ENCODE assay signal across 8 cellular contexts in the genomic region with DNA sequence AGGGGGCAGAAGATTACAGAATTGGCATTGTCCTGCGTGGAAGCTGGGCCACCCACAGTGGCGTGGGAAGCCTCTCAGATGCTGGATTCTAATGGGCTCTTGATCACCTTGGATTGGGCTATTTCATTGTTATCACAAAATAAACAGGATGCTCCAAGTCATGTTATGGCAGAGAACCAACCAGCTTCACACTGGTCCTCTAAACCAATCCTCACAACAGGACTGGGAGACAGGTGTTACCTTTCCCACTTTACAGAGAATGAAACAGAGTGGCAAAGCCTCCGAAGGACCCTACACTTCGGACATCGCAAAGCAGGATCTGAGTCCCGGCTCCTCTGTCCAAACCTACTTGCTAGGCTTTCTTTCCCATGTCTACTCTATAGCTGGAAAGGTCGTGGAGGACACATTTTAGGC. TPM values are rescaled to one million over a fixed set of nuclear protein-coding genes. Genes with fewer than 3 reads are reported as not detected.
DNase-seq lines count a peak whose midpoint lies in the region; ATAC-seq and TF ChIP-seq lines count a peak whose summit lies in the region.

No MANE protein-coding gene starts in this region.

- H3K27me3 Mint-ChIP-seq in WTC11 (ENCODE audit: low read depth) = peaks cover 18% of the 10 kb centered on the region

- 11% methylated on average over 7 of the region's 7 CpGs for WGBS in right cardiac atrium
- 13 to 29% (median 21%) methylated on average over 7 of the region's 7 CpGs for WGBS in spleen, 5 donors

- H3K4me1 ChIP-seq in right cardiac atrium (ENCODE audit: control insufficient read depth, insufficient read depth, low read length) (peaks cover 4% of the 10 kb centered on the region), spleen (peaks cover 22 to 59% (median 48%) of the 10 kb centered on the region in 6 donors)

- H3K9me3 ChIP-seq in right cardiac atrium (ENCODE audit: control insufficient read depth, low read length) (no peaks in the 10 kb centered on the region), spleen (no peaks in the 10 kb centered on the region)

- H3K36me3 ChIP-seq in spleen = no peaks in the 10 kb centered on the region

- no peaks in the 10 kb centered on the region for H3K27me3 ChIP-seq in right cardiac atrium (ENCODE audit: control insufficient read depth, insufficient read depth)
- peaks cover 0 to 21% (median 0%) of the 10 kb centered on the region in 7 donors for H3K27me3 ChIP-seq in spleen (replicated peaks in 1 of 7)

- H3K27ac ChIP-seq in right cardiac atrium (ENCODE audit: low read length) (peak overlapping the region; percentile 92), spleen (peak overlapping the region; percentile 64 to 96 (median 88))

- H3K4me3 Mint-ChIP-seq in WTC11 = peak overlapping the region; percentile 97

- H3K4me1 Mint-ChIP-seq in WTC11 = peaks cover 43% of the 10 kb centered on the region

- no peak overlapping the region for H3K27ac Mint-ChIP-seq in WTC11

- TF ChIP-seq CTCF in WTC11 (IDR thresholded peaks at IDR 0.05) (no peak), spleen (IDR thresholded peaks at IDR 0.05 in 8 of 11, conservative IDR thresholded peaks at IDR 0.05 in 3 of 11) (no peak)

- CTCF ChIA-PET in WTC11 (lab: Charles Lee) = interaction anchor here (0.6 to 2.7 kb wide), 18 partner anchors 9 to 319 kb away, joined by 3 to 29 read pairs (median 6); a partner anchor contains a TSS

- DNase-seq in NCI-H1105 treated with DMSO at 0.1 percent for 48 hours (lab: John Stamatoyannopoulos, UW) = peak; percentile 5
- no peak for DNase-seq in NCI-H1105 (lab: John Stamatoyannopoulos, UW)
- DNase-seq in WTC11 (ENCODE audit: low spot score) = no peak
- no peak for DNase-seq in right cardiac atrium
- no peak for DNase-seq in spleen
- DNase-seq in activated gamma-delta T cell (lab: John Stamatoyannopoulos, UW) = no peak
- DNase-seq in activated CD4-positive, alpha-beta T cell treated with anti-CD3 and anti-CD28 coated beads, Interleukin-2, amount 50 U/mL, for 1 hour = no peak

- intact Hi-C loops in right cardiac atrium (cut with DNase I) = no loop called here
- intact Hi-C loops in spleen (cut with DNase I; ENCODE audit: low total_unique reads) = no loop called here

- no peak for TF ChIP-seq POLR2A in spleen (IDR thresholded peaks at IDR 0.05)

- no peaks in the 10 kb centered on the region for H3K36me3 Mint-ChIP-seq in WTC11

- ATAC-seq in WTC11 = peak; percentile 27
- peak; percentile 0 to 35 for ATAC-seq in right cardiac atrium
- no peak for ATAC-seq in GM19397 (IDR thresholded peaks at IDR 0.05; ENCODE audit: unreplicated experiment)

- POLR2A ChIA-PET in WTC11 (lab: Charles Lee) = interaction anchor here (0.8 to 3.1 kb wide), 4 partner anchors 9 to 127 kb away, joined by 3 to 22 read pairs (median 6); a partner anchor contains a TSS

- no peaks in the 10 kb centered on the region for H3K9me3 Mint-ChIP-seq in WTC11

- peak overlapping the region; percentile 84 for H3K4me3 ChIP-seq in right cardiac atrium (ENCODE audit: low read length)
- peak overlapping the region; percentile 46 to 74 (median 65) for H3K4me3 ChIP-seq in spleen

TF ChIP-seq in WTC11, 78 proteins besides CTCF, POLR2A, EP300 and RAD21 (continues in another document):
- TF ChIP-seq, protein P1, sequence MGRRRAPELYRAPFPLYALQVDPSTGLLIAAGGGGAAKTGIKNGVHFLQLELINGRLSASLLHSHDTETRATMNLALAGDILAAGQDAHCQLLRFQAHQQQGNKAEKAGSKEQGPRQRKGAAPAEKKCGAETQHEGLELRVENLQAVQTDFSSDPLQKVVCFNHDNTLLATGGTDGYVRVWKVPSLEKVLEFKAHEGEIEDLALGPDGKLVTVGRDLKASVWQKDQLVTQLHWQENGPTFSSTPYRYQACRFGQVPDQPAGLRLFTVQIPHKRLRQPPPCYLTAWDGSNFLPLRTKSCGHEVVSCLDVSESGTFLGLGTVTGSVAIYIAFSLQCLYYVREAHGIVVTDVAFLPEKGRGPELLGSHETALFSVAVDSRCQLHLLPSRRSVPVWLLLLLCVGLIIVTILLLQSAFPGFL (CRISPR knock-in tag; IDR thresholded peaks at IDR 0.05; ENCODE audit: borderline replicate concordance) = no peak
- no peak for TF ChIP-seq PRRX2 (CRISPR knock-in tag; IDR thresholded peaks at IDR 0.05)
- no peak for TF ChIP-seq ETV6 (CRISPR knock-in tag; IDR thresholded peaks at IDR 0.05)
- TF ChIP-seq, protein P2, sequence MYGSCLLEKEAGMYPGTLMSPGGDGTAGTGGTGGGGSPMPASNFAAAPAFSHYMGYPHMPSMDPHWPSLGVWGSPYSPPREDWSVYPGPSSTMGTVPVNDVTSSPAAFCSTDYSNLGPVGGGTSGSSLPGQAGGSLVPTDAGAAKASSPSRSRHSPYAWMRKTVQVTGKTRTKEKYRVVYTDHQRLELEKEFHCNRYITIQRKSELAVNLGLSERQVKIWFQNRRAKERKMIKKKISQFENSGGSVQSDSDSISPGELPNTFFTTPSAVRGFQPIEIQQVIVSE (CRISPR knock-in tag; IDR thresholded peaks at IDR 0.05; ENCODE audit: borderline replicate concordance) = no peak
- no peak for TF ChIP-seq NFYB (CRISPR knock-in tag; conservative IDR thresholded peaks at IDR 0.05; ENCODE audit: low read depth)
- TF ChIP-seq, protein P3, sequence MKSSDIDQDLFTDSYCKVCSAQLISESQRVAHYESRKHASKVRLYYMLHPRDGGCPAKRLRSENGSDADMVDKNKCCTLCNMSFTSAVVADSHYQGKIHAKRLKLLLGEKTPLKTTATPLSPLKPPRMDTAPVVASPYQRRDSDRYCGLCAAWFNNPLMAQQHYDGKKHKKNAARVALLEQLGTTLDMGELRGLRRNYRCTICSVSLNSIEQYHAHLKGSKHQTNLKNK (CRISPR knock-in tag; IDR thresholded peaks at IDR 0.05) = no peak
- TF ChIP-seq, protein P4, sequence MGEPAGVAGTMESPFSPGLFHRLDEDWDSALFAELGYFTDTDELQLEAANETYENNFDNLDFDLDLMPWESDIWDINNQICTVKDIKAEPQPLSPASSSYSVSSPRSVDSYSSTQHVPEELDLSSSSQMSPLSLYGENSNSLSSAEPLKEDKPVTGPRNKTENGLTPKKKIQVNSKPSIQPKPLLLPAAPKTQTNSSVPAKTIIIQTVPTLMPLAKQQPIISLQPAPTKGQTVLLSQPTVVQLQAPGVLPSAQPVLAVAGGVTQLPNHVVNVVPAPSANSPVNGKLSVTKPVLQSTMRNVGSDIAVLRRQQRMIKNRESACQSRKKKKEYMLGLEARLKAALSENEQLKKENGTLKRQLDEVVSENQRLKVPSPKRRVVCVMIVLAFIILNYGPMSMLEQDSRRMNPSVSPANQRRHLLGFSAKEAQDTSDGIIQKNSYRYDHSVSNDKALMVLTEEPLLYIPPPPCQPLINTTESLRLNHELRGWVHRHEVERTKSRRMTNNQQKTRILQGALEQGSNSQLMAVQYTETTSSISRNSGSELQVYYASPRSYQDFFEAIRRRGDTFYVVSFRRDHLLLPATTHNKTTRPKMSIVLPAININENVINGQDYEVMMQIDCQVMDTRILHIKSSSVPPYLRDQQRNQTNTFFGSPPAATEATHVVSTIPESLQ (CRISPR knock-in tag; IDR thresholded peaks at IDR 0.05) = no peak
- no peak for TF ChIP-seq ZNF423 (CRISPR knock-in tag; IDR thresholded peaks at IDR 0.05)
- no peak for TF ChIP-seq ESRRA (CRISPR knock-in tag; IDR thresholded peaks at IDR 0.05; ENCODE audit: borderline replicate concordance)
- TF ChIP-seq ZNF121 (CRISPR knock-in tag; IDR thresholded peaks at IDR 0.05) = no peak
- TF ChIP-seq, protein P5, sequence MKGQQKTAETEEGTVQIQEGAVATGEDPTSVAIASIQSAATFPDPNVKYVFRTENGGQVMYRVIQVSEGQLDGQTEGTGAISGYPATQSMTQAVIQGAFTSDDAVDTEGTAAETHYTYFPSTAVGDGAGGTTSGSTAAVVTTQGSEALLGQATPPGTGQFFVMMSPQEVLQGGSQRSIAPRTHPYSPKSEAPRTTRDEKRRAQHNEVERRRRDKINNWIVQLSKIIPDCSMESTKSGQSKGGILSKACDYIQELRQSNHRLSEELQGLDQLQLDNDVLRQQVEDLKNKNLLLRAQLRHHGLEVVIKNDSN (CRISPR knock-in tag; IDR thresholded peaks at IDR 0.05) = no peak
- TF ChIP-seq SMAD3 (CRISPR knock-in tag; IDR thresholded peaks at IDR 0.05; ENCODE audit: borderline replicate concordance) = no peak
- no peak for TF ChIP-seq RORB (CRISPR knock-in tag; IDR thresholded peaks at IDR 0.05)
- TF ChIP-seq SOX15 (CRISPR knock-in tag; IDR thresholded peaks at IDR 0.05) = no peak
- no peak for TF ChIP-seq FOXP1 (CRISPR knock-in tag; IDR thresholded peaks at IDR 0.05; ENCODE audit: borderline replicate concordance)
- no peak for TF ChIP-seq JUN (CRISPR knock-in tag; IDR thresholded peaks at IDR 0.05)
- no peak for TF ChIP-seq ZBTB21 (CRISPR knock-in tag; IDR thresholded peaks at IDR 0.05; ENCODE audit: borderline replicate concordance)
- no peak for TF ChIP-seq ZNF317 (CRISPR knock-in tag; IDR thresholded peaks at IDR 0.05; ENCODE audit: borderline replicate concordance, low read depth)
- TF ChIP-seq, protein P6, sequence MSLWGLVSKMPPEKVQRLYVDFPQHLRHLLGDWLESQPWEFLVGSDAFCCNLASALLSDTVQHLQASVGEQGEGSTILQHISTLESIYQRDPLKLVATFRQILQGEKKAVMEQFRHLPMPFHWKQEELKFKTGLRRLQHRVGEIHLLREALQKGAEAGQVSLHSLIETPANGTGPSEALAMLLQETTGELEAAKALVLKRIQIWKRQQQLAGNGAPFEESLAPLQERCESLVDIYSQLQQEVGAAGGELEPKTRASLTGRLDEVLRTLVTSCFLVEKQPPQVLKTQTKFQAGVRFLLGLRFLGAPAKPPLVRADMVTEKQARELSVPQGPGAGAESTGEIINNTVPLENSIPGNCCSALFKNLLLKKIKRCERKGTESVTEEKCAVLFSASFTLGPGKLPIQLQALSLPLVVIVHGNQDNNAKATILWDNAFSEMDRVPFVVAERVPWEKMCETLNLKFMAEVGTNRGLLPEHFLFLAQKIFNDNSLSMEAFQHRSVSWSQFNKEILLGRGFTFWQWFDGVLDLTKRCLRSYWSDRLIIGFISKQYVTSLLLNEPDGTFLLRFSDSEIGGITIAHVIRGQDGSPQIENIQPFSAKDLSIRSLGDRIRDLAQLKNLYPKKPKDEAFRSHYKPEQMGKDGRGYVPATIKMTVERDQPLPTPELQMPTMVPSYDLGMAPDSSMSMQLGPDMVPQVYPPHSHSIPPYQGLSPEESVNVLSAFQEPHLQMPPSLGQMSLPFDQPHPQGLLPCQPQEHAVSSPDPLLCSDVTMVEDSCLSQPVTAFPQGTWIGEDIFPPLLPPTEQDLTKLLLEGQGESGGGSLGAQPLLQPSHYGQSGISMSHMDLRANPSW (CRISPR knock-in tag; conservative IDR thresholded peaks at IDR 0.05; ENCODE audit: low read depth) = no peak

RNA-seq across cellular contexts. Expression of a gene that starts 0.4 kb away (rescaled TPM):
- total RNA-seq in WTC11 (2021) (11.1 to 14.1 TPM (median 12.2 TPM) in 3 replicates), right cardiac atrium (10 to 100 TPM; 16.3 to 33.5 (median 19.9) TPM), spleen (10 to 100 TPM; 11.6 to 59.7 (median 36.3) TPM)
- polyA plus RNA-seq in right cardiac atrium (22.9 TPM), spleen (10 to 100 TPM in 2 of 3 donors, 1 to 10 TPM in 1; 8.8 to 12.9 (median 12.2) TPM)

RNA-seq across cellular contexts. Expression of a gene that starts 19.3 kb away (rescaled TPM):
- 41.1 to 43.9 TPM (median 43.2 TPM) in 3 replicates for total RNA-seq in WTC11 (2021)
- 10 to 100 TPM; 41.8 to 51.6 (median 47.6) TPM for total RNA-seq in right cardiac atrium
- polyA plus RNA-seq in right cardiac atrium = 22.7 TPM
- total RNA-seq in spleen = 10 to 100 TPM; 46.5 to 68.7 (median 61.2) TPM
- 10 to 100 TPM; 11.4 to 15.6 (median 11.8) TPM for polyA plus RNA-seq in spleen
